34 cellular contexts compared by ENCODE assay signal in genomic region chr4:22412013-22412412, GRCh38.
"Had no signal": no experiment of that assay in that cellular context is flagged by ENCODE, and none has a peak within 500 bp of the region (broad histone marks: within the 10 kb centered on the region; RNA-seq: fewer than 3 reads in every experiment).

No MANE protein-coding gene starts in this region.

- H3K4me2 ChIP-seq: KMS-11 had no signal

- H3K27me3 ChIP-seq: MG63 had no signal

- H3K9ac ChIP-seq: KMS-11 had no signal

- H3K4me3 ChIP-seq: MG63 had no signal

- H3K27ac ChIP-seq: KMS-11 had no signal

- H3K36me3 ChIP-seq: MG63 had no signal

- H3K9me3 ChIP-seq: MG63 had no signal

- DNase-seq: Karpas-422, Kasumi-1, KG1, MG63, MM.1S, MV-4-11, NCI-H1048, NCI-H1092, NCI-H1092 treated with DMSO at 0.1 percent for 48 hours, NCI-H1105, NCI-H1105 treated with DMSO at 0.1 percent for 48 hours, NCI-H1417, NCI-H1417 treated with DMSO at 0.1 percent for 48 hours, NCI-H1436, NCI-H1436 treated with DMSO at 0.1 percent for 48 hours, NCI-H146, NCI-H1694, NCI-H1694 treated with DMSO at 0.1 percent for 48 hours, NCI-H187, NCI-H187 treated with DMSO at 0.1 percent for 48 hours, NCI-H1930, NCI-H2029, NCI-H2029 treated with DMSO at 0.1 percent for 48 hours, NCI-H2081, NCI-H2081 treated with DMSO at 0.1 percent for 48 hours, NCI-H2107, NCI-H2171, NCI-H2171 treated with DMSO at 0.1 percent for 48 hours, NCI-H2227 treated with DMSO at 0.1 percent for 48 hours, NCI-H226, NCI-H345, NCI-H446, NCI-H446 treated with DMSO at 0.1 percent for 48 hours had no signal
